1 cellular context compared by ENCODE assay signal in the genomic region with DNA sequence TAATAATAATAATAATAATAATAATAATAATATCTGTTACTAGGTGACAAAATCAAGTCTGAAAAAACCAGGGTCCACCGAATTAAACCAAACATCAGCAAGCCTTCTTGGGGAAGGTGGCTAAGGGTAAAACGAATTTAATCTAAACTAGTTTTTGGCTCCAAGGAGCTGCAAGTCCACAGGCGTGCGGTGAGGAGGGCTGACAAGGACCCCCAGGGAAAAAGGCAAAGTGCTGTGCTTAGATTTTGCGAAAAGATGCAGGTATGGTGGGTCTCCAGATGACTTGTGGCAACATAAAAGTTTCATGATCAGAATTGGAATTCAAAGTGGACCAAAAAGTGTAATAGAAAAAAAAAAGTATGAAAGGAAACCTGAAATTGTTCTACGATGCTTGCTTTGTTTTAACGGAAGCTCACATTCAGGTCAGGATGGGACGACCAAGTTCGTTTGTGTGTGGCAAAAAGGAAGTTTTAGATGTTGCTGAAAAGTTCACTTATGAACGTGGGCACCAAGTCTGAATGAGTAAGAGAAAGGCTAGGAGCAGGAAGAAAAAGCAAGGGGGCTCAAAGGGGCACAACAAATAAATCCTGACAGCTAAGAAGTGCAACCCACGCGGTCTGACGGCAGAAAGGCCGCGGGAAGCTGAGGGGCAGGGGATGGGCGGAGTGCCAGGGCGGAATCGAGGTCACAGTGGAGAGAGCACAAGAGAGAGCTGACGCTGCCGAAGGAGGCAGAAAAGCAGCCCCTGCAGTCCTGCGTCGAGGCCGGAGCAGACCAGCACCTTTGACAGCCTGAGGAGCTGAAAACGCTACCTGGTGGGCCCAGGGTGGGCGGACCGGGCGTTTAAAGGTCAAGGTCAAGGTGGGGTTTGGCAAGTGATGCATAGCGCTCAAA.
TF ChIP-seq lines count a peak whose summit lies in the region.

No MANE protein-coding gene starts in this region.

TF ChIP-seq in neural cell, 6 proteins besides CTCF, POLR2A, EP300 and RAD21 (continued from another document):
- no peak for TF ChIP-seq REST (IDR thresholded peaks at IDR 0.05; ENCODE audit: borderline replicate concordance)
- peak; percentile 32 for TF ChIP-seq MXI1 (conservative IDR thresholded peaks at IDR 0.05; ENCODE audit: poor library complexity, severe bottlenecking)
- TF ChIP-seq SMC3 (conservative IDR thresholded peaks at IDR 0.05; ENCODE audit: poor library complexity): no peak
